29 cellular contexts compared by ENCODE assay signal in genomic region chr18:54218299-54218698, GRCh38. TPM values are rescaled to one million over a fixed set of nuclear protein-coding genes. Genes with fewer than 3 reads are reported as not detected.
DNase-seq lines count a peak whose midpoint lies in the region; ATAC-seq, FAIRE-seq and TF ChIP-seq lines count a peak whose summit lies in the region.
"Had no signal": no experiment of that assay in that cellular context is flagged by ENCODE, and none has a peak within 500 bp of the region (broad histone marks: within the 10 kb centered on the region; RNA-seq: fewer than 3 reads in every experiment).

No MANE protein-coding gene starts in this region.

- H3K79me1 ChIP-seq in trophoblast cell (ENCODE audit: low read length) = no peaks in the 10 kb centered on the region

- FAIRE-seq in GM19239 (lab: Jason Lieb, UNC) = peak; percentile 86
- FAIRE-seq: RCC 7860 had no signal

- peaks cover 75% of the 10 kb centered on the region for H3K4me1 Mint-ChIP-seq in CD4-positive, alpha-beta T cell (ENCODE audit: low read depth)
- peaks cover 8 to 80% (median 55%) of the 10 kb centered on the region in 4 donors for H3K4me1 Mint-ChIP-seq in naive thymus-derived CD8-positive, alpha-beta T cell

- CTCF ChIA-PET in CD4-positive, alpha-beta T cell (lab: Charles Lee) = no interaction called here
- CTCF ChIA-PET in OCI-LY7 (lab: Charles Lee; ENCODE audit: unreplicated experiment) = interaction anchor here (0.5 kb wide), 1 partner anchor 140 kb away, joined by 3 read pairs; the partner anchor contains the start of gene C18orf54

- H3K4ac ChIP-seq in trophoblast cell (ENCODE audit: low read depth, low read length) = peak overlapping the region; percentile 9

- H4K20me1 ChIP-seq in OCI-LY7 (ENCODE audit: insufficient read depth, low read length) = no peaks in the 10 kb centered on the region

- H2BK120ac ChIP-seq in trophoblast cell (ENCODE audit: insufficient read depth, low read length, poor library complexity) = no peak overlapping the region

- H3K36me3 Mint-ChIP-seq in CD4-positive, alpha-beta T cell (ENCODE audit: low read depth) = peaks cover 13% of the 10 kb centered on the region
- peaks cover 0 to 12% (median 0%) of the 10 kb centered on the region in 3 donors for H3K36me3 Mint-ChIP-seq in naive thymus-derived CD8-positive, alpha-beta T cell

- H3K36me3 ChIP-seq in OCI-LY7 (ENCODE audit: insufficient read depth, low read length) (peaks cover 69% of the 10 kb centered on the region), trophoblast cell (ENCODE audit: control insufficient read depth in 1 of 2, insufficient read depth in 2 of 2, low read length in 2 of 2) (peaks cover 3% of the 10 kb centered on the region in 2 experiments)
- H3K36me3 ChIP-seq: adrenal gland, left lung, neutrophil, tibial nerve had no signal

- H3K4me3 ChIP-seq in OCI-LY7 (ENCODE audit: low read depth, low read length, poor library complexity, severe bottlenecking) (peak overlapping the region; percentile 88), trophoblast cell (ENCODE audit: low read depth, low read length) (no peak overlapping the region)
- H3K4me3 ChIP-seq: adrenal gland, GM23248, left lung, MG63, tibial nerve had no signal

- peak overlapping the region; percentile 70 for H3K4me2 ChIP-seq in OCI-LY7 (ENCODE audit: low read length)
- H3K4me2 ChIP-seq in trophoblast cell (ENCODE audit: low read length) = no peak overlapping the region

- no peaks in the 10 kb centered on the region for H3K9me3 ChIP-seq in CD4-positive, alpha-beta T cell (ENCODE audit: control insufficient read depth, low read length)
- no peaks in the 10 kb centered on the region for H3K9me3 ChIP-seq in OCI-LY7 (ENCODE audit: low read length)
- H3K9me3 ChIP-seq in trophoblast cell (ENCODE audit: insufficient read depth, low read depth, low read length) = no peaks in the 10 kb centered on the region
- H3K9me3 ChIP-seq: adrenal gland, left lung, MG63, neutrophil, tibial nerve had no signal

- H3K23ac ChIP-seq in trophoblast cell (ENCODE audit: low read length) = no peak overlapping the region

- no peak overlapping the region for H3K9ac ChIP-seq in trophoblast cell (ENCODE audit: low read length)
- H3K9ac ChIP-seq: GM23248 had no signal

- no peak overlapping the region for H2AK5ac ChIP-seq in trophoblast cell (ENCODE audit: low read length)

- no TSS peak for BruUV-seq in OCI-LY7 (replicated peaks; lab: Mats Ljungman, UMichigan)

- H2BK5ac ChIP-seq in trophoblast cell (ENCODE audit: low read depth, low read length, poor library complexity) = no peak overlapping the region

- H4K91ac ChIP-seq in trophoblast cell (ENCODE audit: low read depth, low read length) = no peak overlapping the region

- no peak overlapping the region for H3K4me3 Mint-ChIP-seq in CD4-positive, alpha-beta T cell
- no peak overlapping the region for H3K4me3 Mint-ChIP-seq in naive thymus-derived CD8-positive, alpha-beta T cell
- H3K4me3 Mint-ChIP-seq: activated CD8-positive, alpha-beta T cell treated with anti-CD3 and anti-CD28 coated beads for 36 hours; activated naive CD4-positive, alpha-beta T cell treated with anti-CD3 and anti-CD28 coated beads, Interleukin-2, amount 10 ng/mL, durations not matched to agents 7 days and 5 days; endodermal cell had no signal

- no peak overlapping the region for H2BK12ac ChIP-seq in trophoblast cell (ENCODE audit: low read length)

- POLR2A ChIA-PET in CD4-positive, alpha-beta T cell (lab: Charles Lee) = interaction anchor here (0.7 to 1.4 kb wide), 5 partner anchors 11 to 51 kb away, joined by 3 to 4 read pairs (median 3); partner anchors contain the start of gene POLI
- POLR2A ChIA-PET in OCI-LY7 (lab: Charles Lee) = interaction anchor here (0.6 to 2.5 kb wide), 15 partner anchors 8 to 139 kb away, joined by 3 to 15 read pairs (median 5); partner anchors contain the start of genes C18orf54 and STARD6
- POLR2A ChIA-PET in naive thymus-derived CD8-positive, alpha-beta T cell (lab: Charles Lee) = interaction anchor here (0.7 kb wide), 1 partner anchor 27 kb away, joined by 4 read pairs; no protein-coding TSS in a partner anchor

- peak overlapping the region; percentile 3 for H3K27ac Mint-ChIP-seq in CD4-positive, alpha-beta T cell
- H3K27ac Mint-ChIP-seq in naive thymus-derived CD8-positive, alpha-beta T cell = peak overlapping the region in 1 of 10 donors; percentile 56
- H3K27ac Mint-ChIP-seq: activated CD8-positive, alpha-beta T cell treated with anti-CD3 and anti-CD28 coated beads for 36 hours; activated naive CD4-positive, alpha-beta T cell treated with anti-CD3 and anti-CD28 coated beads, Interleukin-2, amount 10 ng/mL, durations not matched to agents 7 days and 5 days; endodermal cell had no signal

- ATAC-seq in CD4-positive, alpha-beta T cell (ENCODE audit: poor library complexity) = no peak
- no peak for ATAC-seq in GM18519 (IDR thresholded peaks at IDR 0.05; ENCODE audit: low FRiP score, unreplicated experiment)
- ATAC-seq in GM18502 (IDR thresholded peaks at IDR 0.05; ENCODE audit: poor library complexity, unreplicated experiment) = no peak
- no peak for ATAC-seq in naive thymus-derived CD8-positive, alpha-beta T cell
- ATAC-seq: activated CD8-positive, alpha-beta T cell treated with anti-CD3 and anti-CD28 coated beads for 36 hours; left lung; sciatic nerve had no signal

- intact Hi-C loops in CD4-positive, alpha-beta T cell (cut with DNase I, micrococcal nuclease) = no loop called here
- intact Hi-C loops in OCI-LY7 (cut with micrococcal nuclease; ENCODE audit: unreplicated experiment) = no loop called here

- TF ChIP-seq CTCF in CD4-positive, alpha-beta T cell (IDR thresholded peaks at IDR 0.05) = no peak
- TF ChIP-seq CTCF in OCI-LY7 (conservative IDR thresholded peaks at IDR 0.05; ENCODE audit: low read length) = no peak

- no peaks in the 10 kb centered on the region for H3K27me3 ChIP-seq in CD4-positive, alpha-beta T cell (ENCODE audit: control insufficient read depth, insufficient read depth, low read length)
- H3K27me3 ChIP-seq in trophoblast cell (ENCODE audit: insufficient read depth, low read length) = no peaks in the 10 kb centered on the region
- H3K27me3 ChIP-seq: adrenal gland, left lung, MG63, neutrophil, tibial nerve had no signal

- H3K9me2 ChIP-seq in OCI-LY7 (ENCODE audit: insufficient read depth, low read length) = no peaks in the 10 kb centered on the region

- H2AFZ ChIP-seq in OCI-LY7 (ENCODE audit: low read length) (no peak overlapping the region), trophoblast cell (ENCODE audit: insufficient read depth, low read length, poor library complexity) (no peak overlapping the region)
- H2AFZ ChIP-seq: GM23248 had no signal

- no CpG with 5 or more reads among the region's 2 CpGs for WGBS in trophoblast cell (ENCODE audit: extremely low coverage, insufficient coverage, insufficient read length)

- DNase-seq in CD4-positive, alpha-beta T cell = no peak
- DNase-seq in GM19239 (ENCODE audit: insufficient read length, low spot score) (no peak), OCI-LY7 (ENCODE audit: low spot score) (peak; percentile 29), trophoblast cell (no peak)
- DNase-seq in stimulated activated CD4-positive, alpha-beta T cell treated with anti-CD3 and anti-CD28 coated beads, Interleukin-2, amount 100 ng/mL, for 48 hours = no peak
- no peak for DNase-seq in naive thymus-derived CD8-positive, alpha-beta T cell
- DNase-seq: activated CD8-positive, alpha-beta T cell treated with anti-CD3 and anti-CD28 coated beads for 36 hours; activated naive CD4-positive, alpha-beta T cell treated with anti-CD3 and anti-CD28 coated beads, Interleukin-2, amount 10 ng/mL, durations not matched to agents 7 days and 5 days; adrenal gland; C1 segment of cervical spinal cord; dermis blood vessel endothelial cell; DND-41; endodermal cell; GM23248; left lung; MG63; NCI-H1436; NCI-H2081 treated with DMSO at 0.1 percent for 48 hours; NCI-H2227 treated with DMSO at 0.1 percent for 48 hours; NCI-H526; SHP77 treated with DMSO at 0.1 percent for 48 hours; stimulated activated CD4-positive, alpha-beta T cell treated with anti-CD3 and anti-CD28 coated beads, Interleukin-12 subunit alpha, Interleukin-12 subunit beta, amount 100 ng/mL, for 4 hours; stimulated activated CD4-positive, alpha-beta T cell treated with anti-CD3 and anti-CD28 coated beads, Interleukin-4, amount 100 ng/mL, for 24 hours had no signal

- no peak overlapping the region for H3K18ac ChIP-seq in trophoblast cell (ENCODE audit: low read length)

- H3K9me3 Mint-ChIP-seq in CD4-positive, alpha-beta T cell = no peaks in the 10 kb centered on the region
- H3K9me3 Mint-ChIP-seq in naive thymus-derived CD8-positive, alpha-beta T cell = no peaks in the 10 kb centered on the region
- H3K9me3 Mint-ChIP-seq: activated CD8-positive, alpha-beta T cell treated with anti-CD3 and anti-CD28 coated beads for 36 hours; activated naive CD4-positive, alpha-beta T cell treated with anti-CD3 and anti-CD28 coated beads, Interleukin-2, amount 10 ng/mL, durations not matched to agents 7 days and 5 days; endodermal cell had no signal

- H3K27ac ChIP-seq in CD4-positive, alpha-beta T cell (ENCODE audit: low read depth, low read length) = no peak overlapping the region
- H3K27ac ChIP-seq in OCI-LY7 (ENCODE audit: low read depth, low read length, poor library complexity, severe bottlenecking) (peak overlapping the region; percentile 99), trophoblast cell (ENCODE audit: low read depth, low read length) (no peak overlapping the region)
- H3K27ac ChIP-seq: adrenal gland, GM23248, left lung, neutrophil, tibial nerve had no signal

- H3K27me3 Mint-ChIP-seq in CD4-positive, alpha-beta T cell = no peaks in the 10 kb centered on the region
- H3K27me3 Mint-ChIP-seq in naive thymus-derived CD8-positive, alpha-beta T cell = no peaks in the 10 kb centered on the region
- H3K27me3 Mint-ChIP-seq: activated CD8-positive, alpha-beta T cell treated with anti-CD3 and anti-CD28 coated beads for 36 hours; activated naive CD4-positive, alpha-beta T cell treated with anti-CD3 and anti-CD28 coated beads, Interleukin-2, amount 10 ng/mL, durations not matched to agents 7 days and 5 days had no signal

- no peak overlapping the region for H4K8ac ChIP-seq in trophoblast cell (ENCODE audit: low read depth, low read length)

- no peak overlapping the region for H3K14ac ChIP-seq in trophoblast cell (ENCODE audit: low read length)

- no peak overlapping the region for H4K12ac ChIP-seq in trophoblast cell (ENCODE audit: low read depth, low read length)

- H3K4me1 ChIP-seq in OCI-LY7 (ENCODE audit: insufficient read depth, low read length, poor library complexity, severe bottlenecking) (peaks cover 84% of the 10 kb centered on the region), trophoblast cell (ENCODE audit: control insufficient read depth in 1 of 2, insufficient read depth in 2 of 2, low read length in 2 of 2) (peaks cover 0 to 6% of the 10 kb centered on the region in 2 experiments)

- H3K79me2 ChIP-seq in OCI-LY7 (ENCODE audit: insufficient read depth, low read depth, low read length) (peaks cover 100% of the 10 kb centered on the region), trophoblast cell (ENCODE audit: control insufficient read depth, insufficient read depth, low read length, poor library complexity) (peaks cover 8% of the 10 kb centered on the region)

RNA-seq across cellular contexts. Expression of gene MBD2, which starts 6.2 kb away (rescaled TPM):
- total RNA-seq in CD4-positive, alpha-beta T cell = 10 to 100 TPM; 70.9 to 73.3 TPM
- total RNA-seq in OCI-LY7 (2014; rRNA removed; shearing (Covaris generic)) = 30.5 and 39.2 TPM in 2 replicates
- 171 and 176 TPM in 2 replicates for total RNA-seq in OCI-LY7 (2022)
- polyA plus RNA-seq in trophoblast cell (2013) = 33.1 and 34.2 TPM in 2 replicates
- 10 to 100 TPM; 78.8 to 85.1 TPM for total RNA-seq in naive thymus-derived CD8-positive, alpha-beta T cell
- 10 to 100 TPM in 2 of 3 donors, 1 to 10 TPM in 1; 6.3 to 21.1 (median 13.0) TPM for polyA plus RNA-seq in naive thymus-derived CD8-positive, alpha-beta T cell

RNA-seq across cellular contexts. Expression of gene POLI, which starts 51.0 kb away (rescaled TPM):
- total RNA-seq in CD4-positive, alpha-beta T cell = 10 to 100 TPM; 23.1 to 25.3 TPM
- 8.9 and 15.1 TPM in 2 replicates for total RNA-seq in OCI-LY7 (2014; rRNA removed; shearing (Covaris generic))
- 19.0 and 24.5 TPM in 2 replicates for total RNA-seq in OCI-LY7 (2022)
- 19.2 and 22.4 TPM in 2 replicates for polyA plus RNA-seq in trophoblast cell (2013)
- total RNA-seq in naive thymus-derived CD8-positive, alpha-beta T cell = 10 to 100 TPM; 43.1 to 48.0 TPM
- polyA plus RNA-seq in naive thymus-derived CD8-positive, alpha-beta T cell = 1 to 10 TPM; 4.9 to 8.6 (median 8.1) TPM
